8 cellular contexts compared by ENCODE assay signal in the genomic region with DNA sequence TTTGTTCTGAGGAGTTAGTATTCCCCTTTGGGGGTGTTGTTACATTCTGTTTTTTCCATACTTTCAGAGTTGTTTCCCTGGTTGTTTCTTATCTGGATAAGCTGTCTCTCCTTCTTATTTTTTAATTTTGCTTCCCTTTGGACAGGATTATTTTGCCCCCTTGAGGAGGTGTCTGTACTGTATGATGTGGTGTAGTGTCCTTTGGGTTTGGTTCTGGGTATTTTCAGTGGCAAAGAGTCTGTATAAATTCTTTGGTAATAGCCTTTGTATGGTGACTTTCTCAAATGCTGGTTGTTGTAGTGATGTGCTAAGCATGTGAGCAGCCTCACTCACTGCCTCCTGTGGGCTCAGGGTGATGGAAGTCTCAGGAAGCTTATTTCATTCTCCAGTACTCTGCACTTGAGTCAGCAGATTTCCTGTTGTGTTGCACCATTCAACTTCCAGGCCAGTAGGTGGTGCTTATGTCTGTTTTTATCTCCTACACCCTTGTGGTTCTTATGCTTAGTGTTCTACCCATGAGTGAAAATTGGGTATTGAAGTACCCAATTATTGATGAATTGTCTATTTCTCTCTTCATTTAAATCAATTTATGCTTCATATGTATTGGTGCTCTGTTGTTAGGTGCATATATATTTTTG.
DNase-seq lines count a peak whose midpoint lies in the region; ATAC-seq and TF ChIP-seq lines count a peak whose summit lies in the region.

No MANE protein-coding gene starts in this region.

- H3K4me1 Mint-ChIP-seq in T-helper 17 cell: no peaks in the 10 kb centered on the region

- peak; percentile 62 for TF ChIP-seq CTCF in fibroblast of villous mesenchyme (IDR thresholded peaks at IDR 0.05; ENCODE audit: insufficient read depth, low read depth, low read length)

- no peaks in the 10 kb centered on the region for H3K9me3 ChIP-seq in T-helper 17 cell (ENCODE audit: control insufficient read depth, low read length, poor library complexity, severe bottlenecking)

- H3K4me3 ChIP-seq in fibroblast of villous mesenchyme (ENCODE audit: low read depth, low read length): no peak overlapping the region

- peak; percentile 97 for ATAC-seq in GM18867 (IDR thresholded peaks at IDR 0.05; ENCODE audit: unreplicated experiment)
- peak; percentile 68 for ATAC-seq in HG03196 (IDR thresholded peaks at IDR 0.05; ENCODE audit: unreplicated experiment)
- ATAC-seq in T-helper 17 cell: no peak

- no peaks in the 10 kb centered on the region for H3K27me3 Mint-ChIP-seq in T-helper 17 cell

- peak; percentile 19 for DNase-seq in DMS114 treated with DMSO at 0.1 percent for 48 hours (lab: John Stamatoyannopoulos, UW; ENCODE audit: unreplicated experiment)
- peak; percentile 46 to 64 for DNase-seq in SHP77 (lab: John Stamatoyannopoulos, UW)
- peak; percentile 79 for DNase-seq in fibroblast of villous mesenchyme (ENCODE audit: low read depth)
- DNase-seq in T-helper 17 cell: no peak
- no peak for DNase-seq in DMS79 (lab: John Stamatoyannopoulos, UW)
- DNase-seq in inferior parietal cortex (ENCODE audit: extremely low spot score): no peak

- no peaks in the 10 kb centered on the region for H3K36me3 Mint-ChIP-seq in T-helper 17 cell (ENCODE audit: low read depth)

- H3K4me3 Mint-ChIP-seq in T-helper 17 cell: no peak overlapping the region

- H3K27ac Mint-ChIP-seq in T-helper 17 cell: no peak overlapping the region

Comparison
In these comparisons a context has a peak if more than half of its experiments do, and no peak if none do; other contexts are left out.
1. DNase-seq: peak in DMS114 treated with DMSO at 0.1 percent for 48 hours (single experiment), SHP77 (2 of 2) and fibroblast of villous mesenchyme (single experiment); none in T-helper 17 cell (0 of 3), DMS79 (single experiment) and inferior parietal cortex (single experiment).